Comparison of ENCODE assay signal across 1 cellular context in genomic region chr3:52429779-52430415, GRCh38.
TF ChIP-seq lines count a peak whose summit lies in the region.

No MANE protein-coding gene starts in this region.

TF ChIP-seq in HepG2, 621 proteins besides CTCF, POLR2A, EP300 and RAD21 (continued from another document and continues in another):
- TF ChIP-seq, protein P1, sequence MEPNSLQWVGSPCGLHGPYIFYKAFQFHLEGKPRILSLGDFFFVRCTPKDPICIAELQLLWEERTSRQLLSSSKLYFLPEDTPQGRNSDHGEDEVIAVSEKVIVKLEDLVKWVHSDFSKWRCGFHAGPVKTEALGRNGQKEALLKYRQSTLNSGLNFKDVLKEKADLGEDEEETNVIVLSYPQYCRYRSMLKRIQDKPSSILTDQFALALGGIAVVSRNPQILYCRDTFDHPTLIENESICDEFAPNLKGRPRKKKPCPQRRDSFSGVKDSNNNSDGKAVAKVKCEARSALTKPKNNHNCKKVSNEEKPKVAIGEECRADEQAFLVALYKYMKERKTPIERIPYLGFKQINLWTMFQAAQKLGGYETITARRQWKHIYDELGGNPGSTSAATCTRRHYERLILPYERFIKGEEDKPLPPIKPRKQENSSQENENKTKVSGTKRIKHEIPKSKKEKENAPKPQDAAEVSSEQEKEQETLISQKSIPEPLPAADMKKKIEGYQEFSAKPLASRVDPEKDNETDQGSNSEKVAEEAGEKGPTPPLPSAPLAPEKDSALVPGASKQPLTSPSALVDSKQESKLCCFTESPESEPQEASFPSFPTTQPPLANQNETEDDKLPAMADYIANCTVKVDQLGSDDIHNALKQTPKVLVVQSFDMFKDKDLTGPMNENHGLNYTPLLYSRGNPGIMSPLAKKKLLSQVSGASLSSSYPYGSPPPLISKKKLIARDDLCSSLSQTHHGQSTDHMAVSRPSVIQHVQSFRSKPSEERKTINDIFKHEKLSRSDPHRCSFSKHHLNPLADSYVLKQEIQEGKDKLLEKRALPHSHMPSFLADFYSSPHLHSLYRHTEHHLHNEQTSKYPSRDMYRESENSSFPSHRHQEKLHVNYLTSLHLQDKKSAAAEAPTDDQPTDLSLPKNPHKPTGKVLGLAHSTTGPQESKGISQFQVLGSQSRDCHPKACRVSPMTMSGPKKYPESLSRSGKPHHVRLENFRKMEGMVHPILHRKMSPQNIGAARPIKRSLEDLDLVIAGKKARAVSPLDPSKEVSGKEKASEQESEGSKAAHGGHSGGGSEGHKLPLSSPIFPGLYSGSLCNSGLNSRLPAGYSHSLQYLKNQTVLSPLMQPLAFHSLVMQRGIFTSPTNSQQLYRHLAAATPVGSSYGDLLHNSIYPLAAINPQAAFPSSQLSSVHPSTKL (CRISPR knock-in tag; IDR thresholded peaks at IDR 0.05): peak; percentile 88
- no peak for TF ChIP-seq HBP1 (CRISPR knock-in tag; IDR thresholded peaks at IDR 0.05; ENCODE audit: low read depth)
- TF ChIP-seq RFXANK (CRISPR knock-in tag; IDR thresholded peaks at IDR 0.05): no peak
- no peak for TF ChIP-seq ZFP62 (CRISPR knock-in tag; IDR thresholded peaks at IDR 0.05)
- TF ChIP-seq POLR2G (IDR thresholded peaks at IDR 0.05; ENCODE audit: low read depth, low read length): 0 out of 2 replicates have a peak, but pooled peaks have one; percentile 43
- TF ChIP-seq, protein P2, sequence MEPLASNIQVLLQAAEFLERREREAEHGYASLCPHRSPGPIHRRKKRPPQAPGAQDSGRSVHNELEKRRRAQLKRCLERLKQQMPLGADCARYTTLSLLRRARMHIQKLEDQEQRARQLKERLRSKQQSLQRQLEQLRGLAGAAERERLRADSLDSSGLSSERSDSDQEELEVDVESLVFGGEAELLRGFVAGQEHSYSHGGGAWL (CRISPR knock-in tag; IDR thresholded peaks at IDR 0.05): no peak
- TF ChIP-seq GATAD1 (CRISPR knock-in tag; IDR thresholded peaks at IDR 0.05): peak; percentile 53; the same call in 1 of the 2 replicates
- peak; percentile 93 for TF ChIP-seq GATA4 (IDR thresholded peaks at IDR 0.05; ENCODE audit: borderline replicate concordance, low read depth)
- peak; percentile 83 for TF ChIP-seq NR2C2 (CRISPR knock-in tag; IDR thresholded peaks at IDR 0.05; ENCODE audit: borderline replicate concordance)
- no peak for TF ChIP-seq MZF1 (CRISPR knock-in tag; IDR thresholded peaks at IDR 0.05; ENCODE audit: borderline replicate concordance)
- TF ChIP-seq ZBTB21 (CRISPR knock-in tag; IDR thresholded peaks at IDR 0.05): peak; percentile 98
- TF ChIP-seq, protein P3, sequence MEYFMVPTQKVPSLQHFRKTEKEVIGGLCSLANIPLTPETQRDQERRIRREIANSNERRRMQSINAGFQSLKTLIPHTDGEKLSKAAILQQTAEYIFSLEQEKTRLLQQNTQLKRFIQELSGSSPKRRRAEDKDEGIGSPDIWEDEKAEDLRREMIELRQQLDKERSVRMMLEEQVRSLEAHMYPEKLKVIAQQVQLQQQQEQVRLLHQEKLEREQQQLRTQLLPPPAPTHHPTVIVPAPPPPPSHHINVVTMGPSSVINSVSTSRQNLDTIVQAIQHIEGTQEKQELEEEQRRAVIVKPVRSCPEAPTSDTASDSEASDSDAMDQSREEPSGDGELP (IDR thresholded peaks at IDR 0.05; ENCODE audit: borderline replicate concordance, low read depth): peak; percentile 93
- TF ChIP-seq MED1 (CRISPR knock-in tag; IDR thresholded peaks at IDR 0.05): peak; percentile 88
- TF ChIP-seq ZNF281 (CRISPR knock-in tag; IDR thresholded peaks at IDR 0.05; ENCODE audit: borderline replicate concordance): peak; percentile 56; the same call in 1 of the 2 replicates
- no peak for TF ChIP-seq ZNF343 (CRISPR knock-in tag; IDR thresholded peaks at IDR 0.05)
- no peak for TF ChIP-seq ZNF766 (CRISPR knock-in tag; IDR thresholded peaks at IDR 0.05; ENCODE audit: borderline replicate concordance)
- peak; percentile 65; the same call in 1 of the 2 replicates for TF ChIP-seq POGZ (CRISPR knock-in tag; IDR thresholded peaks at IDR 0.05)
- TF ChIP-seq FOXK2 (IDR thresholded peaks at IDR 0.05): peak; percentile 88
- no peak for TF ChIP-seq TRIM24 (CRISPR knock-in tag; IDR thresholded peaks at IDR 0.05)
- no peak for TF ChIP-seq ZFP90 (CRISPR knock-in tag; IDR thresholded peaks at IDR 0.05; ENCODE audit: borderline replicate concordance)
- no peak for TF ChIP-seq SIX4 (CRISPR knock-in tag; IDR thresholded peaks at IDR 0.05)
- peak; percentile 79 for TF ChIP-seq ZSCAN25 (CRISPR knock-in tag; IDR thresholded peaks at IDR 0.05)
- TF ChIP-seq GATAD2A (CRISPR knock-in tag; IDR thresholded peaks at IDR 0.05): peak; percentile 88
- no peak for TF ChIP-seq ZNF724P (CRISPR knock-in tag; IDR thresholded peaks at IDR 0.05; ENCODE audit: borderline replicate concordance)
- no peak for TF ChIP-seq PCBP2 (optimal IDR thresholded peaks at IDR 0.05; ENCODE audit: low read depth, low read length, poor library complexity, severe bottlenecking)
- peak; percentile 81 for TF ChIP-seq ZNF263 (CRISPR knock-in tag; IDR thresholded peaks at IDR 0.05)
- no peak for TF ChIP-seq ZNF143 (CRISPR knock-in tag; IDR thresholded peaks at IDR 0.05)
- TF ChIP-seq SIX1 (CRISPR knock-in tag; IDR thresholded peaks at IDR 0.05; ENCODE audit: borderline replicate concordance): peak; percentile 58; the same call in 1 of the 2 replicates
- TF ChIP-seq ATF1 (CRISPR knock-in tag; IDR thresholded peaks at IDR 0.05): peak; percentile 85
- peak; percentile 28 for TF ChIP-seq CBX1 (IDR thresholded peaks at IDR 0.05; ENCODE audit: low read depth)
- TF ChIP-seq ELF1 (CRISPR knock-in tag; IDR thresholded peaks at IDR 0.05): 0 out of 2 replicates have a peak, but pooled peaks have one; percentile 26
- no peak for TF ChIP-seq ZNF558 (CRISPR knock-in tag; IDR thresholded peaks at IDR 0.05; ENCODE audit: borderline replicate concordance)
- TF ChIP-seq THAP11 (CRISPR knock-in tag; IDR thresholded peaks at IDR 0.05): peak; percentile 52; the same call in 1 of the 2 replicates
- TF ChIP-seq ZNF510 (CRISPR knock-in tag; IDR thresholded peaks at IDR 0.05; ENCODE audit: low read depth): no peak
- TF ChIP-seq REPIN1 (CRISPR knock-in tag; IDR thresholded peaks at IDR 0.05; ENCODE audit: borderline replicate concordance, low read depth): peak; percentile 48; the same call in 1 of the 2 replicates
- peak; percentile 68 for TF ChIP-seq ZMYM4 (CRISPR knock-in tag; IDR thresholded peaks at IDR 0.05)
- no peak for TF ChIP-seq NPAS2 (CRISPR knock-in tag; IDR thresholded peaks at IDR 0.05; ENCODE audit: borderline replicate concordance)
- TF ChIP-seq ZNF326 (CRISPR knock-in tag; IDR thresholded peaks at IDR 0.05; ENCODE audit: borderline replicate concordance): no peak
- TF ChIP-seq HDAC1 (CRISPR knock-in tag; IDR thresholded peaks at IDR 0.05): peak; percentile 84
- TF ChIP-seq ZNF780A (CRISPR knock-in tag; IDR thresholded peaks at IDR 0.05): no peak
- peak; percentile 38; the same call in 1 of the 2 replicates for TF ChIP-seq ZNF775 (CRISPR knock-in tag; IDR thresholded peaks at IDR 0.05; ENCODE audit: borderline replicate concordance)
- TF ChIP-seq SP5 (CRISPR knock-in tag; IDR thresholded peaks at IDR 0.05; ENCODE audit: borderline replicate concordance, low read depth): peak; percentile 45; the same call in 1 of the 2 replicates
- TF ChIP-seq ZNF687 (CRISPR knock-in tag; IDR thresholded peaks at IDR 0.05): peak; percentile 71
- TF ChIP-seq, protein P4, sequence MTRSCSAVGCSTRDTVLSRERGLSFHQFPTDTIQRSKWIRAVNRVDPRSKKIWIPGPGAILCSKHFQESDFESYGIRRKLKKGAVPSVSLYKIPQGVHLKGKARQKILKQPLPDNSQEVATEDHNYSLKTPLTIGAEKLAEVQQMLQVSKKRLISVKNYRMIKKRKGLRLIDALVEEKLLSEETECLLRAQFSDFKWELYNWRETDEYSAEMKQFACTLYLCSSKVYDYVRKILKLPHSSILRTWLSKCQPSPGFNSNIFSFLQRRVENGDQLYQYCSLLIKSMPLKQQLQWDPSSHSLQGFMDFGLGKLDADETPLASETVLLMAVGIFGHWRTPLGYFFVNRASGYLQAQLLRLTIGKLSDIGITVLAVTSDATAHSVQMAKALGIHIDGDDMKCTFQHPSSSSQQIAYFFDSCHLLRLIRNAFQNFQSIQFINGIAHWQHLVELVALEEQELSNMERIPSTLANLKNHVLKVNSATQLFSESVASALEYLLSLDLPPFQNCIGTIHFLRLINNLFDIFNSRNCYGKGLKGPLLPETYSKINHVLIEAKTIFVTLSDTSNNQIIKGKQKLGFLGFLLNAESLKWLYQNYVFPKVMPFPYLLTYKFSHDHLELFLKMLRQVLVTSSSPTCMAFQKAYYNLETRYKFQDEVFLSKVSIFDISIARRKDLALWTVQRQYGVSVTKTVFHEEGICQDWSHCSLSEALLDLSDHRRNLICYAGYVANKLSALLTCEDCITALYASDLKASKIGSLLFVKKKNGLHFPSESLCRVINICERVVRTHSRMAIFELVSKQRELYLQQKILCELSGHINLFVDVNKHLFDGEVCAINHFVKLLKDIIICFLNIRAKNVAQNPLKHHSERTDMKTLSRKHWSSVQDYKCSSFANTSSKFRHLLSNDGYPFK (CRISPR knock-in tag; IDR thresholded peaks at IDR 0.05; ENCODE audit: borderline replicate concordance): no peak
- TF ChIP-seq ZNF253 (CRISPR knock-in tag; IDR thresholded peaks at IDR 0.05; ENCODE audit: borderline replicate concordance): no peak
- no peak for TF ChIP-seq ETV6 (CRISPR knock-in tag; conservative IDR thresholded peaks at IDR 0.05)
- peak; percentile 100 for TF ChIP-seq ZNF18 (CRISPR knock-in tag; IDR thresholded peaks at IDR 0.05; ENCODE audit: insufficient replicate concordance)
- TF ChIP-seq ZNF619 (CRISPR knock-in tag; IDR thresholded peaks at IDR 0.05): 0 out of 2 replicates have a peak, but pooled peaks have one; percentile 23
- TF ChIP-seq ARNTL (CRISPR knock-in tag; IDR thresholded peaks at IDR 0.05): peak; percentile 62
- peak; percentile 72 for TF ChIP-seq IRF2 (CRISPR knock-in tag; IDR thresholded peaks at IDR 0.05)
- no peak for TF ChIP-seq NCOA5 (CRISPR knock-in tag; IDR thresholded peaks at IDR 0.05)
- TF ChIP-seq HOXA5 (CRISPR knock-in tag; IDR thresholded peaks at IDR 0.05): 0 out of 2 replicates have a peak, but pooled peaks have one; percentile 55
